9 cellular contexts compared by ENCODE assay signal in genomic region chr7:111855842-111856227, GRCh38.
DNase-seq lines count a peak whose midpoint lies in the region; ATAC-seq, FAIRE-seq and TF ChIP-seq lines count a peak whose summit lies in the region.
"Had no signal": no experiment of that assay in that cellular context is flagged by ENCODE, and none has a peak within 500 bp of the region (broad histone marks: within the 10 kb centered on the region; RNA-seq: fewer than 3 reads in every experiment).

No MANE protein-coding gene starts in this region.

- POLR2A ChIA-PET in naive thymus-derived CD8-positive, alpha-beta T cell (lab: Charles Lee) = no interaction called here

- no peak overlapping the region for H3K4me2 ChIP-seq in astrocyte (ENCODE audit: low read length)

- no peak for FAIRE-seq in astrocyte (lab: Jason Lieb, UNC)

- H3K9me3 ChIP-seq in astrocyte (ENCODE audit: insufficient read depth, low read depth, low read length) = no peaks in the 10 kb centered on the region
- no peaks in the 10 kb centered on the region for H3K9me3 ChIP-seq in ascending aorta

- H3K36me3 Mint-ChIP-seq in astrocyte (ENCODE audit: low read depth, unreplicated experiment) = peaks cover 10% of the 10 kb centered on the region
- H3K36me3 Mint-ChIP-seq in activated T-cell treated with anti-CD3 and anti-CD28 coated beads, Interleukin-2, amount 50 U/mL, for 72 hours (ENCODE audit: insufficient read depth in 2 of 2) = no peaks in the 10 kb centered on the region
- no peaks in the 10 kb centered on the region for H3K36me3 Mint-ChIP-seq in naive thymus-derived CD8-positive, alpha-beta T cell

- no peaks in the 10 kb centered on the region for H3K27me3 Mint-ChIP-seq in astrocyte (ENCODE audit: low read depth, unreplicated experiment)
- peaks cover 23% of the 10 kb centered on the region for H3K27me3 Mint-ChIP-seq in activated T-cell treated with anti-CD3 and anti-CD28 coated beads, Interleukin-2, amount 50 U/mL, for 72 hours (ENCODE audit: low read depth)
- H3K27me3 Mint-ChIP-seq in naive thymus-derived CD8-positive, alpha-beta T cell = peaks cover 2 to 20% (median 7%) of the 10 kb centered on the region in 5 donors

- H3K27ac ChIP-seq in astrocyte (ENCODE audit: low read depth, low read length) (no peak overlapping the region), ascending aorta (no peak overlapping the region)
- H3K27ac ChIP-seq: parathyroid adenoma had no signal

- TF ChIP-seq CTCF in AG10803 (conservative IDR thresholded peaks at IDR 0.05; ENCODE audit: low read length) = peak; percentile 35; the same call in 1 of the 2 replicates
- peak; percentile 7 for TF ChIP-seq CTCF in astrocyte (IDR thresholded peaks at IDR 0.05; ENCODE audit: insufficient read depth, low read depth, low read length)
- no peak for TF ChIP-seq CTCF in ascending aorta (IDR thresholded peaks at IDR 0.05)

- H3K4me1 ChIP-seq in astrocyte (ENCODE audit: insufficient read depth, low read length) (peaks cover 2% of the 10 kb centered on the region), ascending aorta (no peaks in the 10 kb centered on the region)
- H3K4me1 ChIP-seq: parathyroid adenoma had no signal

- no peaks in the 10 kb centered on the region for H4K20me1 ChIP-seq in astrocyte (ENCODE audit: insufficient read depth, low read length)

- peaks cover 13% of the 10 kb centered on the region for H3K4me1 Mint-ChIP-seq in astrocyte (ENCODE audit: low read depth, unreplicated experiment)
- peaks cover 5% of the 10 kb centered on the region for H3K4me1 Mint-ChIP-seq in activated T-cell treated with anti-CD3 and anti-CD28 coated beads, Interleukin-2, amount 50 U/mL, for 72 hours (ENCODE audit: low read depth)
- H3K4me1 Mint-ChIP-seq in naive thymus-derived CD8-positive, alpha-beta T cell = peaks cover 0 to 8% (median 6%) of the 10 kb centered on the region in 4 donors

- no peaks in the 10 kb centered on the region for H3K9me3 Mint-ChIP-seq in astrocyte (ENCODE audit: unreplicated experiment)
- no peaks in the 10 kb centered on the region for H3K9me3 Mint-ChIP-seq in activated T-cell treated with anti-CD3 and anti-CD28 coated beads, Interleukin-2, amount 50 U/mL, for 72 hours
- H3K9me3 Mint-ChIP-seq in naive thymus-derived CD8-positive, alpha-beta T cell = peaks cover 0 to 8% (median 0%) of the 10 kb centered on the region in 9 donors

- no peaks in the 10 kb centered on the region for H3K79me2 ChIP-seq in astrocyte (ENCODE audit: insufficient read depth, low read length)
- H3K79me2 ChIP-seq: parathyroid adenoma had no signal

- no peak overlapping the region for H3K4me3 Mint-ChIP-seq in astrocyte (ENCODE audit: unreplicated experiment)
- no peak overlapping the region for H3K4me3 Mint-ChIP-seq in activated T-cell treated with anti-CD3 and anti-CD28 coated beads, Interleukin-2, amount 50 U/mL, for 72 hours
- H3K4me3 Mint-ChIP-seq in naive thymus-derived CD8-positive, alpha-beta T cell = no peak overlapping the region

- ATAC-seq in activated T-cell treated with anti-CD3 and anti-CD28 coated beads, Interleukin-2, amount 50 U/mL, for 72 hours (replicated peaks in 1 of 2) = no peak
- no peak for ATAC-seq in naive thymus-derived CD8-positive, alpha-beta T cell

- H3K27me3 ChIP-seq in astrocyte (ENCODE audit: insufficient read depth, low read length) = no peaks in the 10 kb centered on the region
- H3K27me3 ChIP-seq in ascending aorta = no peaks in the 10 kb centered on the region

- H3K36me3 ChIP-seq in astrocyte (ENCODE audit: insufficient read depth, low read length) (no peaks in the 10 kb centered on the region), ascending aorta (peaks cover 0 to 6% of the 10 kb centered on the region in 2 donors)

- no peak overlapping the region for H2AFZ ChIP-seq in astrocyte (ENCODE audit: low read depth, low read length)
- H2AFZ ChIP-seq: parathyroid adenoma had no signal

- no peak overlapping the region for H3K9ac ChIP-seq in astrocyte (ENCODE audit: low read length)
- H3K9ac ChIP-seq: parathyroid adenoma had no signal

- intact Hi-C loops in ascending aorta (cut with DNase I) = loop anchor here (1.0 to 5.0 kb wide), 2 partner anchors 93 to 114 kb away; no protein-coding TSS in a partner anchor

- peak; percentile 13 for DNase-seq in AG10803 (ENCODE audit: low read depth)
- peak; percentile 15 for DNase-seq in HT-29 (ENCODE audit: low spot score)
- DNase-seq in astrocyte (ENCODE audit: low read depth) = peak; percentile 4
- peak; percentile 65 for DNase-seq in islet precursor cell
- DNase-seq in mucosa of gallbladder (ENCODE audit: low spot score) = no peak
- no peak for DNase-seq in activated T-cell treated with anti-CD3 and anti-CD28 coated beads, Interleukin-2, amount 50 U/mL, for 72 hours
- no peak for DNase-seq in ascending aorta (ENCODE audit: low spot score in 2 of 2)
- no peak for DNase-seq in naive thymus-derived CD8-positive, alpha-beta T cell

- no peak overlapping the region for H3K27ac Mint-ChIP-seq in astrocyte (ENCODE audit: unreplicated experiment)
- H3K27ac Mint-ChIP-seq in activated T-cell treated with anti-CD3 and anti-CD28 coated beads, Interleukin-2, amount 50 U/mL, for 72 hours = no peak overlapping the region
- H3K27ac Mint-ChIP-seq in naive thymus-derived CD8-positive, alpha-beta T cell = no peak overlapping the region

- H3K4me3 ChIP-seq in AG10803 (ENCODE audit: low read length) = no peak overlapping the region
- H3K4me3 ChIP-seq in astrocyte (ENCODE audit: insufficient read depth, low read depth, low read length) = no peak overlapping the region
- H3K4me3 ChIP-seq in ascending aorta = no peak overlapping the region

Comparison
In these comparisons a context has a peak if more than half of its experiments do, and no peak if none do; other contexts are left out.
1. DNase-seq: peak in AG10803 (single experiment), HT-29 (single experiment), astrocyte (single experiment) and islet precursor cell (single experiment); none in mucosa of gallbladder (single experiment), activated T-cell treated with anti-CD3 and anti-CD28 coated beads, Interleukin-2, amount 50 U/mL, for 72 hours (0 of 2), ascending aorta (0 of 2) and naive thymus-derived CD8-positive, alpha-beta T cell (0 of 10).
2. CTCF ChIP-seq: peak in AG10803 (single experiment) and astrocyte (single experiment); none in ascending aorta (0 of 3).